ENCODE assay signal across 3 cellular contexts in genomic region chr10:26398353-26398752, GRCh38. TPM values are rescaled to one million over a fixed set of nuclear protein-coding genes. Genes with fewer than 3 reads are reported as not detected.
"Had no signal": no experiment of that assay in that cellular context is flagged by ENCODE, and none has a peak within 500 bp of the region (broad histone marks: within the 10 kb centered on the region; RNA-seq: fewer than 3 reads in every experiment).

No MANE protein-coding gene starts in this region.

RNA-seq across cellular contexts. Expression of gene APBB1IP, which starts 39.8 kb away (rescaled TPM):
- total RNA-seq: dermis microvascular lymphatic vessel endothelial cell, endothelial cell of umbilical vein, foreskin keratinocyte had no signal
- polyA plus RNA-seq: endothelial cell of umbilical vein, foreskin keratinocyte had no signal
